Comparison of ENCODE assay signal across 8 cellular contexts in the genomic region with DNA sequence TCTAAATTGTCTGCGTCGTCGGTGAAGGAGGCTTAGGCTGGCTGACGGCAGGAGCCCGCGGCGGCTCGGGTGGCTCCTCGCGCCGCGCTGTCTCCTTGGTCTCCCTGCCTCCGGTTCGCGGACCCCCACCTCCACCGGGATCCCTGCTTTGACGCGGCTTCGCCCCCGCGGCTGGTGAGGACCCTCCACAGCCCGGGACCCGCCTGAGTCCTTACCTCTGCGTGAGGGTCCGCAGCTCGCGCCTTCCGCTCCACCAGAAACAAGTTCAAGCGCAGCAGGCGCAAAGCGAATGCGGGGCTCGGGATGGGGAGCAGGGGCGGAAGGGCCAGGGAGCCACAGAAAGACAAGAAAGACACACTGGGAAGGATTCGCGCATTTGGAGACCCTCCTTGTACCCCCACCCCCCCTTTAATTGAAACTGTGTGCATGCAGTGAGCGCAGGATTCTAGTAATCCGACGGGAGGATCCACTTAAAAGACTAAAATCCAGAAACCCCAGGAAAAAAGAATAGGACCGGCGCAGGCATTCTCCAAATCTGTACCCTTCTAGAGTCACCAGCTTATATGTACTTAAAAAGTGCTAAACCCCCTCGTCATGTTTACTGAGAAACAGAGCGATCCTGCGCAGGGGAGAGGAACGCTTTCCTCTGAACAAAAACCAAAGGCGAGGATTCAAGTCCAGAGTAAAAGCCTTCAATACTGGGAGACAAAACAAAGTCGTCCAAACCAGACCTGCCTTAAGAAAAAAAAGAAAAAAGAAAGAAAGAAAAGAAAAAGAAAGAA. TPM values are rescaled to one million over a fixed set of nuclear protein-coding genes. Genes with fewer than 3 reads are reported as not detected.
DNase-seq lines count a peak whose midpoint lies in the region; ATAC-seq and TF ChIP-seq lines count a peak whose summit lies in the region.

No MANE protein-coding gene starts in this region.

- peak overlapping the region; percentile 66 for H3K4me3 Mint-ChIP-seq in activated T-cell treated with anti-CD3 and anti-CD28 coated beads, Interleukin-2, amount 50 U/mL, for 24 hours

- intact Hi-C loops in sigmoid colon (cut with DNase I): loop anchor here (5.0 to 10.0 kb wide), 6 partner anchors 252 to 1062 kb away; partner anchors contain the start of gene ZNF407

- H3K27me3 Mint-ChIP-seq in activated T-cell treated with anti-CD3 and anti-CD28 coated beads, Interleukin-2, amount 50 U/mL, for 24 hours: peaks cover 13% of the 10 kb centered on the region

- peak overlapping the region; percentile 36 for H3K27ac ChIP-seq in hepatocyte
- H3K27ac ChIP-seq in sigmoid colon: peak overlapping the region; percentile 98 to 99 (median 98)

- peaks cover 31% of the 10 kb centered on the region for H3K36me3 Mint-ChIP-seq in activated T-cell treated with anti-CD3 and anti-CD28 coated beads, Interleukin-2, amount 50 U/mL, for 24 hours (ENCODE audit: low read depth)

- H3K36me3 ChIP-seq in hepatocyte (replicated peaks; ENCODE audit: insufficient read depth, low read depth): no peaks in the 10 kb centered on the region
- H3K36me3 ChIP-seq in sigmoid colon: peaks cover 0 to 15% (median 2%) of the 10 kb centered on the region in 4 donors

- H3K9me3 Mint-ChIP-seq in activated T-cell treated with anti-CD3 and anti-CD28 coated beads, Interleukin-2, amount 50 U/mL, for 24 hours: no peaks in the 10 kb centered on the region

- DNase-seq in ELR (ENCODE audit: low read depth) (peak; percentile 47), hepatocyte (ENCODE audit: low spot score) (no peak), sigmoid colon (no peak), COLO829 (ENCODE audit: low spot score) (no peak), HK-2 (ENCODE audit: unreplicated experiment) (no peak), UCSD-AML1 (lab: John Stamatoyannopoulos, UW; ENCODE audit: unreplicated experiment) (no peak)
- DNase-seq in activated T-cell treated with anti-CD3 and anti-CD28 coated beads, Interleukin-2, amount 50 U/mL, for 24 hours: peak; percentile 48

- H3K9me3 ChIP-seq in hepatocyte (ENCODE audit: low read depth) (no peaks in the 10 kb centered on the region), sigmoid colon (no peaks in the 10 kb centered on the region)

- H4K20me1 ChIP-seq in hepatocyte (ENCODE audit: insufficient read depth, poor library complexity, severe bottlenecking): peaks cover 35% of the 10 kb centered on the region

- H3K9me2 ChIP-seq in hepatocyte (replicated peaks; ENCODE audit: insufficient read depth): no peaks in the 10 kb centered on the region

- peak overlapping the region; percentile 82 for H3K4me2 ChIP-seq in hepatocyte

- TF ChIP-seq CTCF in hepatocyte (IDR thresholded peaks at IDR 0.05; ENCODE audit: poor library complexity) (no peak), sigmoid colon (IDR thresholded peaks at IDR 0.05) (no peak)

- no peak for TF ChIP-seq POLR2A in sigmoid colon (IDR thresholded peaks at IDR 0.05)

- H3K4me3 ChIP-seq in hepatocyte: peak overlapping the region; percentile 60
- H3K4me3 ChIP-seq in sigmoid colon: peak overlapping the region; percentile 44 to 100 (median 80)

- whole genome bisulfite sequencing in hepatocyte (ENCODE audit: low lambda C conversion rate, missing lambda C conversion rate): 5% methylated on average over 43 of the region's 47 CpGs
- WGBS in sigmoid colon, 2 donors: 31 to 55% methylated on average over 47 of the region's 47 CpGs

- H3K4me1 Mint-ChIP-seq in activated T-cell treated with anti-CD3 and anti-CD28 coated beads, Interleukin-2, amount 50 U/mL, for 24 hours (ENCODE audit: low read depth): peaks cover 48% of the 10 kb centered on the region

- no peak overlapping the region for H2AFZ ChIP-seq in hepatocyte

- no peak for TF ChIP-seq EP300 in sigmoid colon (IDR thresholded peaks at IDR 0.05)

- H3K79me2 ChIP-seq in hepatocyte: peaks cover 82% of the 10 kb centered on the region

- H3K27me3 ChIP-seq in hepatocyte: peaks cover 24% of the 10 kb centered on the region
- no peaks in the 10 kb centered on the region for H3K27me3 ChIP-seq in sigmoid colon

- H3K4me1 ChIP-seq in hepatocyte (ENCODE audit: insufficient read depth) (peaks cover 11% of the 10 kb centered on the region), sigmoid colon (peaks cover 0 to 67% (median 60%) of the 10 kb centered on the region in 4 donors)

- H3K27ac Mint-ChIP-seq in activated T-cell treated with anti-CD3 and anti-CD28 coated beads, Interleukin-2, amount 50 U/mL, for 24 hours: peak overlapping the region; percentile 50

- ATAC-seq in GM18511 (IDR thresholded peaks at IDR 0.05; ENCODE audit: unreplicated experiment): no peak

RNA-seq across cellular contexts. Expression of gene PTGR3, which starts 3.8 kb away (rescaled TPM):
- total RNA-seq in hepatocyte (25.7 and 30.7 TPM in 2 replicates), sigmoid colon (10 to 100 TPM; 24.3 to 33.8 (median 25.4) TPM)
- polyA plus RNA-seq in hepatocyte (24.4 and 32.2 TPM in 2 replicates), sigmoid colon (10 to 100 TPM; 22.7 to 31.8 (median 29.4) TPM)

RNA-seq across cellular contexts. Expression of gene TSHZ1, which starts 5.4 kb away (rescaled TPM):
- total RNA-seq in hepatocyte: 13.1 TPM in 2 replicates
- polyA plus RNA-seq in hepatocyte: 8.5 and 12.7 TPM in 2 replicates
- total RNA-seq in sigmoid colon: 10 to 100 TPM; 23.0 to 29.4 (median 27.9) TPM
- polyA plus RNA-seq in sigmoid colon: 1 to 10 TPM; 7.8 to 9.8 (median 8.8) TPM

Comparison
In these comparisons a context has a peak if more than half of its experiments do, and no peak if none do; other contexts are left out.
1. DNase-seq: peak in ELR (single experiment) and activated T-cell treated with anti-CD3 and anti-CD28 coated beads, Interleukin-2, amount 50 U/mL, for 24 hours (single experiment); none in hepatocyte (single experiment), sigmoid colon (single experiment), COLO829 (single experiment), HK-2 (single experiment) and UCSD-AML1 (single experiment).